In genomic region chr14:95784137-95784536, GRCh38 we compare ENCODE assay signal across 10 cellular contexts.
A peak's percentile ranks its signal among the peaks of the same experiment; 100 is the strongest.
DNase-seq lines count a peak whose midpoint lies in the region; ATAC-seq, FAIRE-seq and TF ChIP-seq lines count a peak whose summit lies in the region.
"Had no signal": no experiment of that assay in that cellular context is flagged by ENCODE, and none has a peak within 500 bp of the region (broad histone marks: within the 10 kb centered on the region; RNA-seq: fewer than 3 reads in every experiment).

No MANE protein-coding gene starts in this region.

- no peak for ATAC-seq in Right ventricle myocardium inferior

- H3K36me3 ChIP-seq in cardiac muscle cell = no peaks in the 10 kb centered on the region

- H3K4me3 ChIP-seq in cardiac muscle cell = no peak overlapping the region
- H3K4me3 ChIP-seq in fibroblast of mammary gland (ENCODE audit: control insufficient read depth, low read depth, low read length) = no peak overlapping the region

- no peaks in the 10 kb centered on the region for H3K9me3 ChIP-seq in cardiac muscle cell (ENCODE audit: low read depth)

- DNase-seq in cardiac muscle cell (ENCODE audit: low read depth in 1 of 2, low spot score in 1 of 2) (peak; percentile 31 to 81), Right ventricle myocardium inferior (ENCODE audit: missing footprints) (no peak), RKO (ENCODE audit: low spot score) (peak; percentile 56), fibroblast of mammary gland (ENCODE audit: low read depth) (peak; percentile 25), urothelium cell line (ENCODE audit: low spot score) (peak; percentile 21), ecto neural progenitor cell (ENCODE audit: low spot score) (no peak), NCI-H2227 (lab: John Stamatoyannopoulos, UW; ENCODE audit: unreplicated experiment) (no peak), hippocampal formation (lab: John Stamatoyannopoulos, UW) (no peak)
- DNase-seq: C1 segment of cervical spinal cord had no signal

- TF ChIP-seq CTCF in cardiac muscle cell (IDR thresholded peaks at IDR 0.05; ENCODE audit: low read depth, low read length) = no peak
- TF ChIP-seq CTCF in fibroblast of mammary gland (conservative IDR thresholded peaks at IDR 0.05; ENCODE audit: control insufficient read depth, insufficient read depth, low read depth, low read length) = no peak

- no peaks in the 10 kb centered on the region for H3K4me1 ChIP-seq in cardiac muscle cell (ENCODE audit: low read depth)

- H3K27me3 ChIP-seq in cardiac muscle cell = peaks cover 17% of the 10 kb centered on the region

- no peak for FAIRE-seq in urothelium cell line (lab: Jason Lieb, UNC)

- intact Hi-C loops in Right ventricle myocardium inferior (cut with DNase I) = no loop called here

- H3K27ac ChIP-seq in cardiac muscle cell = no peak overlapping the region
- H3K27ac ChIP-seq: VCaP had no signal

Comparison
In these comparisons a context has a peak if more than half of its experiments do, and no peak if none do; other contexts are left out.
1. DNase-seq: peak in cardiac muscle cell (2 of 2), RKO (single experiment), fibroblast of mammary gland (single experiment) and urothelium cell line (single experiment); none in Right ventricle myocardium inferior (single experiment), ecto neural progenitor cell (single experiment), NCI-H2227 (single experiment) and hippocampal formation (0 of 2).